In the genomic region with DNA sequence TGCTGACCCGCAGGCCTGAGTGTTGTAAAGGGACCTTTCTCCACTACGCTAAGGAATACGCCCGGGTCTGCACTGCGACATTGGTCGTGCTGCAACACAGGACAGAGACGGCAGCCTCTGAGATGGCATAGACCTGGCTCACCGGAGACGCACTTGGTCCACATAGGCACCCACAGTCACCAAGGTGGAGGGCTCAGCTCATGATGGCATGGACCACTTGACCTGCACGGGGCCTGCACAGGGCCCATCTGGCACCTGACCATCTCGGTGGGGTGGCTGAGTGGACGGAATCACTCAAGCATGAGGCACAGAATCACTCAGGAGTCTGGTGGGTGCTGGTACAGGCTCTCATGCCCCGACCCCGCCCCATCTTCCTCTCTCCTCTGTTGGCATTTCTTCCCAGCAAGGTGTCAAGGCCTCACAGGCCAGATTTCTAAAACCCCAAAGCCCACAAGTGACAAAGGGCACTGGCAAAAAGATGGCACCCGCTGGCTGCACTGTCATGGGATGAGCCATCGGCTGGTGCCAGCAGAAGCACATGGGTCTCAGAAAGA, we compare ENCODE assay signal across 17 cellular contexts.
"Had no signal": no experiment of that assay in that cellular context is flagged by ENCODE, and none has a peak within 500 bp of the region (broad histone marks: within the 10 kb centered on the region; RNA-seq: fewer than 3 reads in every experiment).

No MANE protein-coding gene starts in this region.

- H3K4me1 ChIP-seq: pancreas, right lobe of liver, testis had no signal

- H3K9me3 ChIP-seq: mucosa of descending colon, pancreas, right lobe of liver, testis, tibial nerve, vagina had no signal

- H3K4me3 ChIP-seq: dorsolateral prefrontal cortex, lung, mucosa of descending colon, pancreas, right lobe of liver, testis, tibial nerve, vagina had no signal

- H3K27ac ChIP-seq: dorsolateral prefrontal cortex, pancreas, right lobe of liver, testis, tibial nerve, vagina had no signal

- ATAC-seq: mucosa of descending colon; pancreas; right lobe of liver; stimulated activated memory B cell treated with anti-CD40 and anti-IgM and Interleukin-4, amounts not matched to agents 10 μg/mL and 1 μg/mL and 100 μg/mL, for 72 hours; stimulated activated naive CD8-positive, alpha-beta T cell treated with anti-CD3 and anti-CD28 coated beads, Interleukin-15, Interleukin-2, amounts not matched to agents 100 U/mL and 50 U/mL, for 24 hours had no signal

- H3K27me3 ChIP-seq: dorsolateral prefrontal cortex, pancreas, right lobe of liver, testis, tibial nerve, vagina had no signal

- DNase-seq: effector CD4-positive, alpha-beta T cell; mucosa of descending colon; naive B cell; nephron progenitor cell; occipital lobe; pancreas; retina; right lobe of liver; stimulated activated CD4-positive, alpha-beta T cell treated with anti-CD3 and anti-CD28 coated beads, Interleukin-4, amount 100 ng/mL, for 4 hours; stimulated activated naive CD8-positive, alpha-beta T cell treated with anti-CD3 and anti-CD28 coated beads, Interleukin-15, Interleukin-2, amounts not matched to agents 100 U/mL and 50 U/mL, for 24 hours; substantia nigra; testis had no signal

- H3K36me3 ChIP-seq: pancreas, right lobe of liver, tibial nerve, vagina had no signal
